Comparison of ENCODE assay signal across 8 cellular contexts in the genomic region with DNA sequence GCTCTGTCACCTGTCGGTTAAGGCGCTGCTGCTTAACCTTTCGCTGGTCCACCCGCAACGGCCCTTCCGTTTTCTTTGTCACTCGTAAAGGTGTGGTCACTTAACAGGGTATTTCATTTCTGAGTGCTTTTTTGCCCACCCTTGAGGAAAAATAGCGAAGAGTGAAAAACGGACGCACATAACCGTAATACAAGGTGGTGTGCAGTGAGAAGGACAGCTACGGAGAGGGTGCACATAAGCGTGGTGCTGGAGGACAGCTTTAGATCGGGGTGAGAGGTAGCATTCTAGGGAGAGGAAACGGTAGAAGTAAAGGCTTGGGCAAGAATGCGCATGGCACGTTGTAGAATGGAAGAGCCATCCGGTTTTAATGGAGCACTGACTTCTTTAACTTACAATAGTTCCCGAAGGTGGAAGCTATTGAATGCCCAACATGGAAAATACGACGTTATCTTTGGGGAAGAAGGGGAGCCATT. TPM values are rescaled to one million over a fixed set of nuclear protein-coding genes. Genes with fewer than 3 reads are reported as not detected.
DNase-seq lines count a peak whose midpoint lies in the region; ATAC-seq lines count a peak whose summit lies in the region.

No MANE protein-coding gene starts in this region.

- peaks cover 49% of the 10 kb centered on the region for H3K36me3 Mint-ChIP-seq in activated naive CD8-positive, alpha-beta T cell treated with anti-CD3 and anti-CD28 coated beads for 36 hours
- H3K36me3 Mint-ChIP-seq in immature natural killer cell = peaks cover 8 to 10% (median 10%) of the 10 kb centered on the region in 3 donors

- H3K4me3 ChIP-seq in subcutaneous abdominal adipose tissue (ENCODE audit: low read depth in 1 of 5, low read length in 5 of 5) = peak overlapping the region; percentile 90 to 98 (median 95)

- in situ Hi-C loops in ACHN (cut with HindIII; ENCODE audit: low pct_ligation_motif_present, low pct_unique_long_range_greater_than_20kb, low sequenced_read_pairs) = no loop called here

- peak; percentile 35 for DNase-seq in ACHN
- peak; percentile 41 to 57 for DNase-seq in Kasumi-1 (lab: John Stamatoyannopoulos, UW)
- DNase-seq in activated naive CD8-positive, alpha-beta T cell treated with anti-CD3 and anti-CD28 coated beads for 36 hours = peak; percentile 16
- peak in 2 of 3 donors; percentile 6 to 29 for DNase-seq in immature natural killer cell
- DNase-seq in NCI-H446 (lab: John Stamatoyannopoulos, UW) = no peak
- DNase-seq in NCI-H2227 (lab: John Stamatoyannopoulos, UW; ENCODE audit: unreplicated experiment) = no peak

- H3K9me3 ChIP-seq in subcutaneous abdominal adipose tissue (ENCODE audit: control insufficient read depth in 5 of 5, low read length in 5 of 5) = no peaks in the 10 kb centered on the region

- no peaks in the 10 kb centered on the region for H3K27me3 ChIP-seq in subcutaneous abdominal adipose tissue (ENCODE audit: control insufficient read depth in 5 of 5, insufficient read depth in 4 of 5, low read length in 5 of 5)

- peak overlapping the region; percentile 95 for H3K4me3 Mint-ChIP-seq in activated naive CD8-positive, alpha-beta T cell treated with anti-CD3 and anti-CD28 coated beads for 36 hours
- peak overlapping the region; percentile 86 to 98 (median 92) for H3K4me3 Mint-ChIP-seq in immature natural killer cell

- H3K4me1 Mint-ChIP-seq in activated naive CD8-positive, alpha-beta T cell treated with anti-CD3 and anti-CD28 coated beads for 36 hours = peaks cover 48% of the 10 kb centered on the region
- peaks cover 48 to 63% of the 10 kb centered on the region in 2 donors for H3K4me1 Mint-ChIP-seq in immature natural killer cell

- H3K36me3 ChIP-seq in subcutaneous abdominal adipose tissue (ENCODE audit: control insufficient read depth in 5 of 5, insufficient read depth in 5 of 5, low read length in 5 of 5) = peaks cover 12 to 19% (median 15%) of the 10 kb centered on the region in 5 donors

- peak overlapping the region; percentile 94 for H3K27ac ChIP-seq in subcutaneous abdominal adipose tissue (ENCODE audit: low read depth, low read length)

- H3K4me1 ChIP-seq in subcutaneous abdominal adipose tissue (ENCODE audit: control insufficient read depth in 5 of 5, insufficient read depth in 5 of 5, low read length in 5 of 5) = peaks cover 7 to 38% (median 31%) of the 10 kb centered on the region in 5 donors

- no peaks in the 10 kb centered on the region for H3K27me3 Mint-ChIP-seq in activated naive CD8-positive, alpha-beta T cell treated with anti-CD3 and anti-CD28 coated beads for 36 hours
- peaks cover 12 to 17% (median 12%) of the 10 kb centered on the region in 3 donors for H3K27me3 Mint-ChIP-seq in immature natural killer cell (ENCODE audit: low read depth in 3 of 3)

- H3K9me3 Mint-ChIP-seq in activated naive CD8-positive, alpha-beta T cell treated with anti-CD3 and anti-CD28 coated beads for 36 hours = no peaks in the 10 kb centered on the region
- no peaks in the 10 kb centered on the region for H3K9me3 Mint-ChIP-seq in immature natural killer cell

- H3K27ac Mint-ChIP-seq in activated naive CD8-positive, alpha-beta T cell treated with anti-CD3 and anti-CD28 coated beads for 36 hours = peak overlapping the region; percentile 93
- H3K27ac Mint-ChIP-seq in immature natural killer cell = peak overlapping the region; percentile 48 to 98 (median 70)

- ATAC-seq in GM18867 (IDR thresholded peaks at IDR 0.05; ENCODE audit: unreplicated experiment) = peak; percentile 7

- peak overlapping the region; percentile 89 to 99 (median 97) for H3K9ac ChIP-seq in subcutaneous abdominal adipose tissue (ENCODE audit: low read length in 5 of 5)

RNA-seq across cellular contexts. Expression of gene CCT5, which starts 0.8 kb away (rescaled TPM):
- total RNA-seq in activated naive CD8-positive, alpha-beta T cell treated with anti-CD3 and anti-CD28 coated beads for 36 hours = 100 to 1,000 TPM; 548 to 564 TPM
- 100 to 1,000 TPM; 182 to 227 (median 211) TPM for polyA plus RNA-seq in immature natural killer cell

RNA-seq across cellular contexts. Expression of gene ATPSCKMT, which starts 1.2 kb away (rescaled TPM):
- 10 to 100 TPM; 25.9 to 26.2 TPM for total RNA-seq in activated naive CD8-positive, alpha-beta T cell treated with anti-CD3 and anti-CD28 coated beads for 36 hours
- polyA plus RNA-seq in immature natural killer cell = 10 to 100 TPM in 2 of 3 donors, 1 to 10 TPM in 1; 9.5 to 16.0 (median 14.1) TPM

RNA-seq across cellular contexts. Expression of gene CMBL, which starts 56.9 kb away (rescaled TPM):
- total RNA-seq in activated naive CD8-positive, alpha-beta T cell treated with anti-CD3 and anti-CD28 coated beads for 36 hours = 1 to 10 TPM; 2.4 to 2.9 TPM
- under 1 TPM in 2 of 3 donors, not detected in 1; 0.35 to 0.84 TPM for polyA plus RNA-seq in immature natural killer cell

Comparison
In these comparisons a context has a peak if more than half of its experiments do, and no peak if none do; other contexts are left out.
1. DNase-seq: peak in ACHN (single experiment), Kasumi-1 (2 of 2), activated naive CD8-positive, alpha-beta T cell treated with anti-CD3 and anti-CD28 coated beads for 36 hours (single experiment) and immature natural killer cell (2 of 3); none in NCI-H446 (0 of 2) and NCI-H2227 (single experiment).